In genomic region chr11:62855571-62856332, GRCh38 we compare ENCODE assay signal across 1 cellular context.
TF ChIP-seq lines count a peak whose summit lies in the region.

No MANE protein-coding gene starts in this region.

TF ChIP-seq in HepG2, 621 proteins besides CTCF, POLR2A, EP300 and RAD21 (continued from another document and continues in another):
- TF ChIP-seq ZNF276 (CRISPR knock-in tag; IDR thresholded peaks at IDR 0.05; ENCODE audit: low read depth) (peak; percentile 96), ZZZ3 (CRISPR knock-in tag; IDR thresholded peaks at IDR 0.05; ENCODE audit: borderline replicate concordance) (peak; percentile 83), ZNF574 (CRISPR knock-in tag; IDR thresholded peaks at IDR 0.05) (peak; percentile 90), DR1 (CRISPR knock-in tag; IDR thresholded peaks at IDR 0.05) (peak; percentile 99), ELK4 (CRISPR knock-in tag; IDR thresholded peaks at IDR 0.05; ENCODE audit: borderline replicate concordance) (peak; percentile 67; the same call in 1 of the 2 replicates), NFE2L2 (IDR thresholded peaks at IDR 0.05; ENCODE audit: low read length) (no peak), ZNF282 (IDR thresholded peaks at IDR 0.05; ENCODE audit: partially characterized antibody) (no peak), ZNF382 (CRISPR knock-in tag; IDR thresholded peaks at IDR 0.05; ENCODE audit: borderline replicate concordance) (no peak), SNAPC5 (CRISPR knock-in tag; IDR thresholded peaks at IDR 0.05; ENCODE audit: borderline replicate concordance) (peak; percentile 96), BCL6 (CRISPR knock-in tag; IDR thresholded peaks at IDR 0.05) (peak; percentile 38), AHR (CRISPR knock-in tag; IDR thresholded peaks at IDR 0.05) (peak; percentile 93; the same call in 1 of the 2 replicates), FOXC1 (CRISPR knock-in tag; IDR thresholded peaks at IDR 0.05; ENCODE audit: borderline replicate concordance) (peak; percentile 65), FUBP1 (CRISPR knock-in tag; IDR thresholded peaks at IDR 0.05; ENCODE audit: borderline replicate concordance) (peak; percentile 84; the same call in 1 of the 2 replicates), KAT7 (CRISPR knock-in tag; IDR thresholded peaks at IDR 0.05; ENCODE audit: borderline replicate concordance) (peak; percentile 83; the same call in 1 of the 2 replicates), POGK (CRISPR knock-in tag; conservative IDR thresholded peaks at IDR 0.05) (peak; percentile 97), AGO2 (optimal IDR thresholded peaks at IDR 0.05; ENCODE audit: low read depth, low read length) (peak; percentile 51), CHD4 (IDR thresholded peaks at IDR 0.05; ENCODE audit: borderline replicate concordance, low read length) (no peak), RBM39 (IDR thresholded peaks at IDR 0.05; ENCODE audit: low read depth, low read length, poor library complexity, severe bottlenecking) (peak; percentile 68), SMAD9 (CRISPR knock-in tag; IDR thresholded peaks at IDR 0.05) (peak; percentile 97), TARDBP (CRISPR knock-in tag; IDR thresholded peaks at IDR 0.05) (peak; percentile 87), CREBL2 (CRISPR knock-in tag; IDR thresholded peaks at IDR 0.05; ENCODE audit: borderline replicate concordance) (0 out of 2 replicates have a peak, but pooled peaks have one; percentile 53), STAG1 (CRISPR knock-in tag; IDR thresholded peaks at IDR 0.05) (no peak; the same call in 1 of the 2 replicates), ZNF205 (CRISPR knock-in tag; IDR thresholded peaks at IDR 0.05) (peak; percentile 82), ZNF746 (CRISPR knock-in tag; IDR thresholded peaks at IDR 0.05) (peak; percentile 60), TAF15 (IDR thresholded peaks at IDR 0.05; ENCODE audit: low read depth, low read length, poor library complexity, severe bottlenecking) (peak; percentile 64), UBTF (CRISPR knock-in tag; IDR thresholded peaks at IDR 0.05) (peak; percentile 84), TRAFD1 (CRISPR knock-in tag; IDR thresholded peaks at IDR 0.05; ENCODE audit: borderline replicate concordance) (no peak), IKZF1 (IDR thresholded peaks at IDR 0.05) (no peak), ETS1 (CRISPR knock-in tag; IDR thresholded peaks at IDR 0.05) (peak; percentile 89; the same call in 1 of the 2 replicates), KDM6A (CRISPR knock-in tag; IDR thresholded peaks at IDR 0.05; ENCODE audit: low read depth) (0 out of 2 replicates have a peak, but pooled peaks have one; percentile 18), FOXJ3 (CRISPR knock-in tag; IDR thresholded peaks at IDR 0.05; ENCODE audit: borderline replicate concordance) (peak; percentile 76; the same call in 1 of the 2 replicates), HNF4A (CRISPR knock-in tag; IDR thresholded peaks at IDR 0.05) (peak; percentile 21; the same call in 1 of the 2 replicates), ZNF17 (CRISPR knock-in tag; IDR thresholded peaks at IDR 0.05) (peak; percentile 81; the same call in 1 of the 2 replicates), ELF4 (CRISPR knock-in tag; IDR thresholded peaks at IDR 0.05; ENCODE audit: borderline replicate concordance) (peak; percentile 91), ZNF263 (CRISPR knock-in tag; IDR thresholded peaks at IDR 0.05) (peak; percentile 76), ZNF567 (CRISPR knock-in tag; IDR thresholded peaks at IDR 0.05; ENCODE audit: borderline replicate concordance) (no peak; the same call in 1 of the 2 replicates), GRHL1 (CRISPR knock-in tag; conservative IDR thresholded peaks at IDR 0.05) (no peak), ZNF562 (CRISPR knock-in tag; IDR thresholded peaks at IDR 0.05; ENCODE audit: borderline replicate concordance) (no peak), NFIC (IDR thresholded peaks at IDR 0.05; ENCODE audit: low read length) (peak; percentile 37; the same call in 1 of the 2 replicates)
